1 cellular context compared by ENCODE assay signal in genomic region chr1:22053018-22053860, GRCh38.
TF ChIP-seq lines count a peak whose summit lies in the region.

No MANE protein-coding gene starts in this region.

TF ChIP-seq in HepG2, 621 proteins besides CTCF, POLR2A, EP300 and RAD21 (continued from another document and continues in another):
- TF ChIP-seq IRX3 (CRISPR knock-in tag; IDR thresholded peaks at IDR 0.05; ENCODE audit: borderline replicate concordance, low read depth) (no peak), MAF1 (CRISPR knock-in tag; IDR thresholded peaks at IDR 0.05; ENCODE audit: borderline replicate concordance) (no peak), ZNF33B (CRISPR knock-in tag; IDR thresholded peaks at IDR 0.05) (no peak), ZMYM4 (CRISPR knock-in tag; IDR thresholded peaks at IDR 0.05) (no peak), NPAS2 (CRISPR knock-in tag; IDR thresholded peaks at IDR 0.05; ENCODE audit: borderline replicate concordance) (no peak), ZNF552 (CRISPR knock-in tag; IDR thresholded peaks at IDR 0.05; ENCODE audit: borderline replicate concordance) (no peak), ZNF414 (CRISPR knock-in tag; IDR thresholded peaks at IDR 0.05) (0 out of 2 replicates have a peak, but pooled peaks have one; percentile 18), SCMH1 (CRISPR knock-in tag; IDR thresholded peaks at IDR 0.05; ENCODE audit: borderline replicate concordance) (no peak), GATAD2A (CRISPR knock-in tag; IDR thresholded peaks at IDR 0.05) (no peak; the same call in 1 of the 2 replicates), RBFOX2 (IDR thresholded peaks at IDR 0.05; ENCODE audit: low read depth, low read length) (peak; percentile 14; the same call in 1 of the 2 replicates), MAX (IDR thresholded peaks at IDR 0.05) (0 out of 2 replicates have a peak, but pooled peaks have one; percentile 14), NFATC3 (CRISPR knock-in tag; IDR thresholded peaks at IDR 0.05) (no peak), TSC22D2 (CRISPR knock-in tag; IDR thresholded peaks at IDR 0.05; ENCODE audit: borderline replicate concordance) (no peak), POLR2G (IDR thresholded peaks at IDR 0.05; ENCODE audit: low read depth, low read length) (no peak), ZNF574 (CRISPR knock-in tag; IDR thresholded peaks at IDR 0.05) (peak; percentile 40), RFX5 (IDR thresholded peaks at IDR 0.05; ENCODE audit: low read depth, low read length) (no peak), ZNF124 (CRISPR knock-in tag; IDR thresholded peaks at IDR 0.05) (no peak), ZNF326 (CRISPR knock-in tag; IDR thresholded peaks at IDR 0.05; ENCODE audit: borderline replicate concordance) (no peak), PCBP1 (IDR thresholded peaks at IDR 0.05; ENCODE audit: borderline replicate concordance, low read depth, low read length) (no peak), NR2F1 (CRISPR knock-in tag; IDR thresholded peaks at IDR 0.05) (no peak), HOXD1 (CRISPR knock-in tag; IDR thresholded peaks at IDR 0.05) (no peak), ATAD3A (CRISPR knock-in tag; IDR thresholded peaks at IDR 0.05) (no peak), DNMT3B (CRISPR knock-in tag; conservative IDR thresholded peaks at IDR 0.05) (no peak), MEIS2 (CRISPR knock-in tag; IDR thresholded peaks at IDR 0.05) (no peak), SOX6 (IDR thresholded peaks at IDR 0.05) (no peak), SOX6 (CRISPR knock-in tag; IDR thresholded peaks at IDR 0.05) (no peak), ZNF607 (CRISPR knock-in tag; IDR thresholded peaks at IDR 0.05; ENCODE audit: borderline replicate concordance) (no peak), KMT2A (CRISPR knock-in tag; IDR thresholded peaks at IDR 0.05) (peak; percentile 49; the same call in 1 of the 2 replicates), MED1 (CRISPR knock-in tag; IDR thresholded peaks at IDR 0.05) (no peak), DR1 (CRISPR knock-in tag; IDR thresholded peaks at IDR 0.05) (no peak), TBL1XR1 (IDR thresholded peaks at IDR 0.05; ENCODE audit: borderline replicate concordance, low read length, partially characterized antibody) (peak; percentile 18), ZNF614 (CRISPR knock-in tag; IDR thresholded peaks at IDR 0.05; ENCODE audit: borderline replicate concordance) (no peak), TFAP4 (IDR thresholded peaks at IDR 0.05; ENCODE audit: borderline replicate concordance, low read depth) (no peak), SIX4 (CRISPR knock-in tag; IDR thresholded peaks at IDR 0.05) (no peak), ZSCAN30 (CRISPR knock-in tag; IDR thresholded peaks at IDR 0.05) (no peak), ZNF251 (CRISPR knock-in tag; IDR thresholded peaks at IDR 0.05) (no peak), PAX8 (CRISPR knock-in tag; IDR thresholded peaks at IDR 0.05; ENCODE audit: borderline replicate concordance) (no peak), SALL2 (CRISPR knock-in tag; IDR thresholded peaks at IDR 0.05) (0 out of 2 replicates have a peak, but pooled peaks have one; percentile 42), ATM (IDR thresholded peaks at IDR 0.05; ENCODE audit: borderline replicate concordance) (no peak), ZSCAN22 (CRISPR knock-in tag; IDR thresholded peaks at IDR 0.05) (no peak), SIN3A (IDR thresholded peaks at IDR 0.05; ENCODE audit: borderline replicate concordance, low read depth, low read length) (no peak; the same call in 1 of the 2 replicates), HNRNPL (IDR thresholded peaks at IDR 0.05; ENCODE audit: low read depth, low read length) (no peak), SP4 (CRISPR knock-in tag; IDR thresholded peaks at IDR 0.05) (no peak), RARA (CRISPR knock-in tag; IDR thresholded peaks at IDR 0.05) (no peak), STAT6 (CRISPR knock-in tag; IDR thresholded peaks at IDR 0.05; ENCODE audit: borderline replicate concordance) (no peak), SP1 (IDR thresholded peaks at IDR 0.05) (no peak), SP1 (CRISPR knock-in tag; IDR thresholded peaks at IDR 0.05) (no peak)
- TF ChIP-seq, protein P1, sequence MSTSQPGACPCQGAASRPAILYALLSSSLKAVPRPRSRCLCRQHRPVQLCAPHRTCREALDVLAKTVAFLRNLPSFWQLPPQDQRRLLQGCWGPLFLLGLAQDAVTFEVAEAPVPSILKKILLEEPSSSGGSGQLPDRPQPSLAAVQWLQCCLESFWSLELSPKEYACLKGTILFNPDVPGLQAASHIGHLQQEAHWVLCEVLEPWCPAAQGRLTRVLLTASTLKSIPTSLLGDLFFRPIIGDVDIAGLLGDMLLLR (CRISPR knock-in tag; IDR thresholded peaks at IDR 0.05) = no peak
- TF ChIP-seq, protein P2, sequence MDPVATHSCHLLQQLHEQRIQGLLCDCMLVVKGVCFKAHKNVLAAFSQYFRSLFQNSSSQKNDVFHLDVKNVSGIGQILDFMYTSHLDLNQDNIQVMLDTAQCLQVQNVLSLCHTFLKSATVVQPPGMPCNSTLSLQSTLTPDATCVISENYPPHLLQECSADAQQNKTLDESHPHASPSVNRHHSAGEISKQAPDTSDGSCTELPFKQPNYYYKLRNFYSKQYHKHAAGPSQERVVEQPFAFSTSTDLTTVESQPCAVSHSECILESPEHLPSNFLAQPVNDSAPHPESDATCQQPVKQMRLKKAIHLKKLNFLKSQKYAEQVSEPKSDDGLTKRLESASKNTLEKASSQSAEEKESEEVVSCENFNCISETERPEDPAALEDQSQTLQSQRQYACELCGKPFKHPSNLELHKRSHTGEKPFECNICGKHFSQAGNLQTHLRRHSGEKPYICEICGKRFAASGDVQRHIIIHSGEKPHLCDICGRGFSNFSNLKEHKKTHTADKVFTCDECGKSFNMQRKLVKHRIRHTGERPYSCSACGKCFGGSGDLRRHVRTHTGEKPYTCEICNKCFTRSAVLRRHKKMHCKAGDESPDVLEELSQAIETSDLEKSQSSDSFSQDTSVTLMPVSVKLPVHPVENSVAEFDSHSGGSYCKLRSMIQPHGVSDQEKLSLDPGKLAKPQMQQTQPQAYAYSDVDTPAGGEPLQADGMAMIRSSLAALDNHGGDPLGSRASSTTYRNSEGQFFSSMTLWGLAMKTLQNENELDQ (CRISPR knock-in tag; IDR thresholded peaks at IDR 0.05; ENCODE audit: borderline replicate concordance) = no peak
- TF ChIP-seq, protein P3, sequence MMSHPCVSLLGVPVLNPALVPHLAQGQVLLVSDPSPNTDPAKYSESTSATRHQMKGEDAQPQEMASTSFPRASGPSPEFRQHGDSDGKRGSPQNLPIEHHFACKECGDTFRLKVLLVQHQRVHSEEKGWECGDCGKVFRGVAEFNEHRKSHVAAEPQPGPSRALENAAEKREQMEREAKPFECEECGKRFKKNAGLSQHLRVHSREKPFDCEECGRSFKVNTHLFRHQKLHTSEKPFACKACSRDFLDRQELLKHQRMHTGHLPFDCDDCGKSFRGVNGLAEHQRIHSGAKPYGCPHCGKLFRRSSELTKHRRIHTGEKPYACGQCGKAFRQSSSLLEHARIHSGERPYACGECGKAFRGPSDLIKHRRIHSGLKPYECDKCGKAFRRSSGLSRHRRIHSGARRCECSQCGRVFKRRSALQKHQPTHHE (CRISPR knock-in tag; IDR thresholded peaks at IDR 0.05; ENCODE audit: borderline replicate concordance) = no peak
- TF ChIP-seq, protein P4, sequence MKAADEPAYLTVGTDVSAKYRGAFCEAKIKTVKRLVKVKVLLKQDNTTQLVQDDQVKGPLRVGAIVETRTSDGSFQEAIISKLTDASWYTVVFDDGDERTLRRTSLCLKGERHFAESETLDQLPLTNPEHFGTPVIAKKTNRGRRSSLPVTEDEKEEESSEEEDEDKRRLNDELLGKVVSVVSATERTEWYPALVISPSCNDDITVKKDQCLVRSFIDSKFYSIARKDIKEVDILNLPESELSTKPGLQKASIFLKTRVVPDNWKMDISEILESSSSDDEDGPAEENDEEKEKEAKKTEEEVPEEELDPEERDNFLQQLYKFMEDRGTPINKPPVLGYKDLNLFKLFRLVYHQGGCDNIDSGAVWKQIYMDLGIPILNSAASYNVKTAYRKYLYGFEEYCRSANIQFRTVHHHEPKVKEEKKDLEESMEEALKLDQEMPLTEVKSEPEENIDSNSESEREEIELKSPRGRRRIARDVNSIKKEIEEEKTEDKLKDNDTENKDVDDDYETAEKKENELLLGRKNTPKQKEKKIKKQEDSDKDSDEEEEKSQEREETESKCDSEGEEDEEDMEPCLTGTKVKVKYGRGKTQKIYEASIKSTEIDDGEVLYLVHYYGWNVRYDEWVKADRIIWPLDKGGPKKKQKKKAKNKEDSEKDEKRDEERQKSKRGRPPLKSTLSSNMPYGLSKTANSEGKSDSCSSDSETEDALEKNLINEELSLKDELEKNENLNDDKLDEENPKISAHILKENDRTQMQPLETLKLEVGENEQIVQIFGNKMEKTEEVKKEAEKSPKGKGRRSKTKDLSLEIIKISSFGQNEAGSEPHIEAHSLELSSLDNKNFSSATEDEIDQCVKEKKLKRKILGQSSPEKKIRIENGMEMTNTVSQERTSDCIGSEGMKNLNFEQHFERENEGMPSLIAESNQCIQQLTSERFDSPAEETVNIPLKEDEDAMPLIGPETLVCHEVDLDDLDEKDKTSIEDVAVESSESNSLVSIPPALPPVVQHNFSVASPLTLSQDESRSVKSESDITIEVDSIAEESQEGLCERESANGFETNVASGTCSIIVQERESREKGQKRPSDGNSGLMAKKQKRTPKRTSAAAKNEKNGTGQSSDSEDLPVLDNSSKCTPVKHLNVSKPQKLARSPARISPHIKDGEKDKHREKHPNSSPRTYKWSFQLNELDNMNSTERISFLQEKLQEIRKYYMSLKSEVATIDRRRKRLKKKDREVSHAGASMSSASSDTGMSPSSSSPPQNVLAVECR (CRISPR knock-in tag; IDR thresholded peaks at IDR 0.05; ENCODE audit: borderline replicate concordance) = no peak
- TF ChIP-seq, protein P5, sequence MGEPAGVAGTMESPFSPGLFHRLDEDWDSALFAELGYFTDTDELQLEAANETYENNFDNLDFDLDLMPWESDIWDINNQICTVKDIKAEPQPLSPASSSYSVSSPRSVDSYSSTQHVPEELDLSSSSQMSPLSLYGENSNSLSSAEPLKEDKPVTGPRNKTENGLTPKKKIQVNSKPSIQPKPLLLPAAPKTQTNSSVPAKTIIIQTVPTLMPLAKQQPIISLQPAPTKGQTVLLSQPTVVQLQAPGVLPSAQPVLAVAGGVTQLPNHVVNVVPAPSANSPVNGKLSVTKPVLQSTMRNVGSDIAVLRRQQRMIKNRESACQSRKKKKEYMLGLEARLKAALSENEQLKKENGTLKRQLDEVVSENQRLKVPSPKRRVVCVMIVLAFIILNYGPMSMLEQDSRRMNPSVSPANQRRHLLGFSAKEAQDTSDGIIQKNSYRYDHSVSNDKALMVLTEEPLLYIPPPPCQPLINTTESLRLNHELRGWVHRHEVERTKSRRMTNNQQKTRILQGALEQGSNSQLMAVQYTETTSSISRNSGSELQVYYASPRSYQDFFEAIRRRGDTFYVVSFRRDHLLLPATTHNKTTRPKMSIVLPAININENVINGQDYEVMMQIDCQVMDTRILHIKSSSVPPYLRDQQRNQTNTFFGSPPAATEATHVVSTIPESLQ (CRISPR knock-in tag; conservative IDR thresholded peaks at IDR 0.05) = no peak
